ENCODE assay signal across 14 cellular contexts in the genomic region with DNA sequence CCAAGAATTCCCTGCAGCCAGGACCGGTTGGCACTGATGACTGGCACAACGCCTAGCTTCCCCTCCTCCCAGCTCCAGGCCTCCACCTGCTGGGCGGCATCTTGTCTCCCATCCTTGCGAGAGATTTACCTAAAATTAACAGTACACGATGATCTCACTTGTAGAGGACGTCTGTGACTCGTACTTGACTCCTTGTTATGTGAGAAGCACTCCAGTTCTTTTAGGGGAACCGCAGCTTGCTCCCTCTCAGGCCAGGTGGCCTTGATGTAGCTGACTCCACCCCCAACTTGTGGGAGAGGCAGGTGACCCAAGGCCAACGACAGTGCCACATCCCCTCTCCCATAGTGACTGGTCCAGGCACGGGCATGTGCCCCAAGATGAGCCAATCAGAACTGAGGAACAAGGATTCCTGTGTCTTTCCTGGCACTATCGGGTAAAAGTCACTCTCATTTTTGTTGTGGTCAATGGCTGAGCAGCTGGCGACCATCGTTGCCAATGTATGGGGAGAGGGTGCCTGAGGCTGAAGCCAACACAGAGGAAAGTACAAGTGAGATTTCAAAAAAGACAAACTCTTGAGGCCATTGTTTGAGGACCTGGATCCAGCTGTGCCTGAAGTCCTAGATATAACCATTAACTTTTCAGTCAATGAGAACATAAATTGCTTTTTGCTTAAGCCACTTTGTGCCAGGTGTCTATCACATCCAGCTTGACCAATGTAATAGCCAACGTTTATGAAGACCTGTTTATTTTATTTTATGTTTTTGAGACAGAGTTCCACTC.
DNase-seq lines count a peak whose midpoint lies in the region; ATAC-seq and TF ChIP-seq lines count a peak whose summit lies in the region.
"Had no signal": no experiment of that assay in that cellular context is flagged by ENCODE, and none has a peak within 500 bp of the region (broad histone marks: within the 10 kb centered on the region; RNA-seq: fewer than 3 reads in every experiment).

No MANE protein-coding gene starts in this region.

- H3K56ac ChIP-seq in IMR-90 (ENCODE audit: extremely low read depth, insufficient read depth, low read length): no peak overlapping the region

- no peaks in the 10 kb centered on the region for H3K9me3 ChIP-seq in IMR-90 (ENCODE audit: control insufficient read depth, insufficient read depth, low read length)

- intact Hi-C loops in IMR-90 (cut with micrococcal nuclease): no loop called here

- in situ Hi-C loops in IMR-90 (cut with MboI; ENCODE audit: low sequenced_read_pairs): no loop called here

- dilution Hi-C loops in IMR-90 (cut with HindIII; ENCODE audit: low sequenced_read_pairs, unreplicated experiment): no loop called here

- no peak overlapping the region for H2BK5ac ChIP-seq in IMR-90 (ENCODE audit: low read depth, low read length, poor library complexity, severe bottlenecking)

- H3K4ac ChIP-seq in IMR-90 (ENCODE audit: low read depth, low read length): no peak overlapping the region

- TF ChIP-seq CTCF in IMR-90 (conservative IDR thresholded peaks at IDR 0.05; ENCODE audit: low read depth, low read length) (no peak), foreskin keratinocyte (conservative IDR thresholded peaks at IDR 0.05) (peak; percentile 33)

- H2BK15ac ChIP-seq in IMR-90 (ENCODE audit: low read depth, low read length): no peak overlapping the region

- no peak overlapping the region for H3K4me3 ChIP-seq in IMR-90 (ENCODE audit: insufficient read depth, low read depth, low read length)
- H3K4me3 ChIP-seq: gastroesophageal sphincter had no signal

- no peak overlapping the region for H2BK120ac ChIP-seq in IMR-90 (ENCODE audit: low read depth, low read length)

- no peak for TF ChIP-seq POLR2A in IMR-90 (IDR thresholded peaks at IDR 0.05; ENCODE audit: low read depth, low read length)

- no peak overlapping the region for H2AK5ac ChIP-seq in IMR-90 (ENCODE audit: low read depth, low read length)

- POLR2A ChIA-PET in IMR-90 (lab: Charles Lee; ENCODE audit: unreplicated experiment): no interaction called here

- H2AFZ ChIP-seq in IMR-90 (replicated peaks; ENCODE audit: low read length, poor library complexity): peak overlapping the region; percentile 11

- H3K36me3 ChIP-seq in IMR-90 (ENCODE audit: control insufficient read depth, insufficient read depth, low read length): no peaks in the 10 kb centered on the region
- H3K36me3 ChIP-seq: gastroesophageal sphincter had no signal

- no peaks in the 10 kb centered on the region for H3K4me1 ChIP-seq in IMR-90 (ENCODE audit: control insufficient read depth, insufficient read depth, low read length)
- H3K4me1 ChIP-seq in foreskin keratinocyte: no peaks in the 10 kb centered on the region
- H3K4me1 ChIP-seq: gastroesophageal sphincter had no signal

- H2BK20ac ChIP-seq in IMR-90 (ENCODE audit: low read depth, low read length): no peak overlapping the region

- DNase-seq in COLO668 (lab: John Stamatoyannopoulos, UW; ENCODE audit: unreplicated experiment): peak; percentile 30
- DNase-seq in IMR-90: no peak
- DNase-seq in NCI-H524 (lab: John Stamatoyannopoulos, UW): peak; percentile 46 to 60
- DNase-seq in foreskin keratinocyte: peak in 1 of 2 donors; percentile 18
- DNase-seq in putamen (ENCODE audit: low spot score): no peak
- no peak for DNase-seq in left lobe of liver (ENCODE audit: low spot score)
- DNase-seq in activated CD4-positive, alpha-beta T cell treated with anti-CD3 and anti-CD28 coated beads, Interleukin-2, amount 50 U/mL, for 4 hours: no peak
- DNase-seq: activated T-cell treated with anti-CD3 and anti-CD28 coated beads, Interleukin-2, amount 50 U/mL, for 4 hours; effector memory CD8-positive, alpha-beta T cell; Kasumi-1; NK-92 treated with Interleukin-12 subunit alpha and Interleukin-12 subunit beta, amount 100 ng/mL, for 24 hours; stimulated activated CD4-positive, alpha-beta T cell treated with anti-CD3 and anti-CD28 coated beads, Interleukin-4, amount 100 ng/mL, for 4 hours had no signal

- CTCF ChIA-PET in IMR-90 (lab: Yijun Ruan, JAX): no interaction called here

- no peaks in the 10 kb centered on the region for H3K79me1 ChIP-seq in IMR-90 (ENCODE audit: low read depth in 1 of 2, low read length in 2 of 2)

- WGBS in IMR-90 (ENCODE audit: extremely low coverage in 2 of 2, insufficient read length in 1 of 2), 2 experiments: 90% methylated on average over 3 of the region's 14 CpGs; no CpG with 5 or more reads in 1 of the 2 experiments

- no peak overlapping the region for H4K91ac ChIP-seq in IMR-90 (ENCODE audit: insufficient read depth, low read depth, low read length)

- no peak overlapping the region for H4K8ac ChIP-seq in IMR-90 (ENCODE audit: low read depth in 2 of 2, low read length in 2 of 2)

- ATAC-seq in IMR-90 (ENCODE audit: low read depth): no peak
- ATAC-seq in foreskin keratinocyte: peak; percentile 25
- no peak for ATAC-seq in left lobe of liver
- ATAC-seq in HG03354 (IDR thresholded peaks at IDR 0.05; ENCODE audit: poor library complexity, severe bottlenecking, unreplicated experiment): no peak
- ATAC-seq: activated T-cell treated with anti-CD3 and anti-CD28 coated beads, Interleukin-2, amount 50 U/mL, for 4 hours; effector memory CD8-positive, alpha-beta T cell; gastroesophageal sphincter had no signal

- BruUV-seq in IMR-90 (replicated peaks; lab: Mats Ljungman, UMichigan): no TSS peak

- no peak overlapping the region for H3K27ac ChIP-seq in IMR-90 (ENCODE audit: insufficient read depth, low read length)
- H3K27ac ChIP-seq in foreskin keratinocyte: no peak overlapping the region
- H3K27ac ChIP-seq: gastroesophageal sphincter had no signal

- TF ChIP-seq RAD21 in IMR-90 (IDR thresholded peaks at IDR 0.05; ENCODE audit: low read length): no peak

- no peak overlapping the region for H3K18ac ChIP-seq in IMR-90 (ENCODE audit: low read depth, low read length)

- no peak overlapping the region for H3K14ac ChIP-seq in IMR-90 (replicated peaks; ENCODE audit: low read depth, low read length)

- H3K9me1 ChIP-seq in IMR-90 (ENCODE audit: insufficient read depth, low read length): no peaks in the 10 kb centered on the region

- H3K23ac ChIP-seq in IMR-90 (ENCODE audit: low read depth, low read length): no peak overlapping the region

- peak overlapping the region; percentile 42 for H2AK9ac ChIP-seq in IMR-90 (replicated peaks; ENCODE audit: low read depth, low read length, poor library complexity)

- H4K20me1 ChIP-seq in IMR-90 (ENCODE audit: insufficient read depth, low read length): no peaks in the 10 kb centered on the region

- no peak overlapping the region for H4K5ac ChIP-seq in IMR-90 (ENCODE audit: low read depth, low read length)

- H3K27me3 ChIP-seq in IMR-90 (ENCODE audit: control insufficient read depth, insufficient read depth, low read length) (peaks cover 21% of the 10 kb centered on the region), foreskin keratinocyte (no peaks in the 10 kb centered on the region)

- H3K4me2 ChIP-seq in IMR-90 (ENCODE audit: low read depth, low read length): no peak overlapping the region

- H3K9ac ChIP-seq in IMR-90 (ENCODE audit: low read depth, low read length): no peak overlapping the region

TF ChIP-seq in IMR-90, 13 proteins besides CTCF, POLR2A, EP300 and RAD21:
- TF ChIP-seq, protein P1, sequence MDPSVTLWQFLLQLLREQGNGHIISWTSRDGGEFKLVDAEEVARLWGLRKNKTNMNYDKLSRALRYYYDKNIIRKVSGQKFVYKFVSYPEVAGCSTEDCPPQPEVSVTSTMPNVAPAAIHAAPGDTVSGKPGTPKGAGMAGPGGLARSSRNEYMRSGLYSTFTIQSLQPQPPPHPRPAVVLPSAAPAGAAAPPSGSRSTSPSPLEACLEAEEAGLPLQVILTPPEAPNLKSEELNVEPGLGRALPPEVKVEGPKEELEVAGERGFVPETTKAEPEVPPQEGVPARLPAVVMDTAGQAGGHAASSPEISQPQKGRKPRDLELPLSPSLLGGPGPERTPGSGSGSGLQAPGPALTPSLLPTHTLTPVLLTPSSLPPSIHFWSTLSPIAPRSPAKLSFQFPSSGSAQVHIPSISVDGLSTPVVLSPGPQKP (IDR thresholded peaks at IDR 0.05; ENCODE audit: borderline replicate concordance, low read depth, low read length): no peak
- TF ChIP-seq CEBPB (IDR thresholded peaks at IDR 0.05; ENCODE audit: low read depth, low read length): no peak
- no peak for TF ChIP-seq MXI1 (IDR thresholded peaks at IDR 0.05; ENCODE audit: borderline replicate concordance, low read depth, low read length)
- no peak for TF ChIP-seq RFX5 (IDR thresholded peaks at IDR 0.05; ENCODE audit: low read depth, low read length)
- no peak for TF ChIP-seq RCOR1 (IDR thresholded peaks at IDR 0.05; ENCODE audit: insufficient replicate concordance, low read length)
- no peak for TF ChIP-seq CHD1 (IDR thresholded peaks at IDR 0.05; ENCODE audit: low read depth, low read length)
- TF ChIP-seq, protein P2, sequence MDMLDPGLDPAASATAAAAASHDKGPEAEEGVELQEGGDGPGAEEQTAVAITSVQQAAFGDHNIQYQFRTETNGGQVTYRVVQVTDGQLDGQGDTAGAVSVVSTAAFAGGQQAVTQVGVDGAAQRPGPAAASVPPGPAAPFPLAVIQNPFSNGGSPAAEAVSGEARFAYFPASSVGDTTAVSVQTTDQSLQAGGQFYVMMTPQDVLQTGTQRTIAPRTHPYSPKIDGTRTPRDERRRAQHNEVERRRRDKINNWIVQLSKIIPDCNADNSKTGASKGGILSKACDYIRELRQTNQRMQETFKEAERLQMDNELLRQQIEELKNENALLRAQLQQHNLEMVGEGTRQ (IDR thresholded peaks at IDR 0.05; ENCODE audit: low read depth, low read length): no peak
- no peak for TF ChIP-seq NFE2L2 (IDR thresholded peaks at IDR 0.05; ENCODE audit: low read depth, low read length)
- TF ChIP-seq MAZ (IDR thresholded peaks at IDR 0.05; ENCODE audit: borderline replicate concordance, low read depth, low read length): no peak
- TF ChIP-seq MAFK (IDR thresholded peaks at IDR 0.05; ENCODE audit: low read depth, low read length): no peak
- TF ChIP-seq BHLHE40 (IDR thresholded peaks at IDR 0.05; ENCODE audit: low read depth, low read length): no peak
- TF ChIP-seq FOS (IDR thresholded peaks at IDR 0.05; ENCODE audit: low read depth, low read length): no peak
- TF ChIP-seq SMC3 (IDR thresholded peaks at IDR 0.05; ENCODE audit: low read depth, low read length): no peak

Comparison
In these comparisons a context has a peak if more than half of its experiments do, and no peak if none do; other contexts are left out.
1. DNase-seq: peak in COLO668 (single experiment) and NCI-H524 (2 of 2); none in IMR-90 (single experiment), putamen (single experiment), left lobe of liver (single experiment) and activated CD4-positive, alpha-beta T cell treated with anti-CD3 and anti-CD28 coated beads, Interleukin-2, amount 50 U/mL, for 4 hours (0 of 2).